Comparison of ENCODE assay signal across 10 cellular contexts in genomic region chr1:183164350-183164749, GRCh38. TPM values are rescaled to one million over a fixed set of nuclear protein-coding genes. Genes with fewer than 3 reads are reported as not detected.
DNase-seq lines count a peak whose midpoint lies in the region; ATAC-seq and TF ChIP-seq lines count a peak whose summit lies in the region.
"Had no signal": no experiment of that assay in that cellular context is flagged by ENCODE, and none has a peak within 500 bp of the region (broad histone marks: within the 10 kb centered on the region; RNA-seq: fewer than 3 reads in every experiment).

No MANE protein-coding gene starts in this region.

- H3K4me3 ChIP-seq in mammary epithelial cell (replicated peaks in 1 of 3; ENCODE audit: insufficient read depth in 1 of 3, low read depth in 2 of 3, low read length in 3 of 3) (no peak overlapping the region), kidney epithelial cell (ENCODE audit: low read depth, low read length) (no peak overlapping the region)

- dilution Hi-C loops in mammary epithelial cell (cut with HindIII; ENCODE audit: low sequenced_read_pairs): no loop called here

- CTCF ChIA-PET in mammary epithelial cell (lab: Charles Lee; ENCODE audit: low non-redundant PET): no interaction called here

- peak overlapping the region; percentile 100 for H3K27ac ChIP-seq in mammary epithelial cell (ENCODE audit: insufficient read depth, low read depth, low read length)
- H3K27ac ChIP-seq: KMS-11 had no signal

- no peaks in the 10 kb centered on the region for H3K79me2 ChIP-seq in mammary epithelial cell (ENCODE audit: insufficient read depth, low read length)

- no peak for TF ChIP-seq CTCF in mammary epithelial cell (conservative IDR thresholded peaks at IDR 0.05 in 1 of 2, IDR thresholded peaks at IDR 0.05 in 1 of 2; ENCODE audit: extremely low read depth in 1 of 2, insufficient read depth in 1 of 2, low read depth in 1 of 2, low read length in 2 of 2)
- TF ChIP-seq CTCF in kidney epithelial cell (IDR thresholded peaks at IDR 0.05; ENCODE audit: insufficient read depth, low read length, poor library complexity, severe bottlenecking): no peak

- intact Hi-C loops in mammary epithelial cell (cut with micrococcal nuclease): loop anchor here (2.0 kb wide), 2 partner anchors 16 to 26 kb away; no protein-coding TSS in a partner anchor
- intact Hi-C loops in cardiac septum (cut with DNase I): no loop called here

- DNase-seq in AG08396 (ENCODE audit: low spot score) (peak; percentile 59), mammary epithelial cell (peak; percentile 94), kidney epithelial cell (ENCODE audit: low read depth) (peak; percentile 91), cardiac septum (ENCODE audit: low spot score) (no peak)
- DNase-seq: NCI-H446 had no signal

- H3K27me3 ChIP-seq in mammary epithelial cell (ENCODE audit: insufficient read depth, low read length): no peaks in the 10 kb centered on the region
- H3K27me3 ChIP-seq in kidney epithelial cell (ENCODE audit: control insufficient read depth, insufficient read depth, low read length): no peaks in the 10 kb centered on the region

- peak overlapping the region; percentile 74 for H3K4me2 ChIP-seq in mammary epithelial cell (ENCODE audit: insufficient read depth, low read depth, low read length)
- H3K4me2 ChIP-seq: KMS-11 had no signal

- peaks cover 56% of the 10 kb centered on the region for H3K4me1 ChIP-seq in mammary epithelial cell (ENCODE audit: insufficient read depth, low read length)

- no peak overlapping the region for H2AFZ ChIP-seq in mammary epithelial cell (ENCODE audit: low read depth, low read length)

- no peaks in the 10 kb centered on the region for H3K9me3 ChIP-seq in mammary epithelial cell (replicated peaks; ENCODE audit: insufficient read depth, low read length)

- peak; percentile 31 for TF ChIP-seq RAD21 in Ishikawa (IDR thresholded peaks at IDR 0.05; ENCODE audit: low read depth)

- peak; percentile 91 for TF ChIP-seq EP300 in Ishikawa (IDR thresholded peaks at IDR 0.05; ENCODE audit: borderline replicate concordance)

- WGBS in mammary epithelial cell (ENCODE audit: low coverage, missing lambda C conversion rate): no CpG with 5 or more reads among the region's 1 CpG

- ATAC-seq in GM18867 (IDR thresholded peaks at IDR 0.05; ENCODE audit: unreplicated experiment): no peak
- ATAC-seq in HG03108 (IDR thresholded peaks at IDR 0.05; ENCODE audit: unreplicated experiment): no peak
- ATAC-seq in HG03521 (IDR thresholded peaks at IDR 0.05; ENCODE audit: unreplicated experiment): no peak

- BruUV-seq in mammary epithelial cell (replicated peaks; lab: Mats Ljungman, UMichigan): no TSS peak

- H3K9ac ChIP-seq in mammary epithelial cell (ENCODE audit: insufficient read depth, low read length): peak overlapping the region; percentile 96
- H3K9ac ChIP-seq: KMS-11 had no signal

- no peaks in the 10 kb centered on the region for H4K20me1 ChIP-seq in mammary epithelial cell (ENCODE audit: insufficient read depth, low read length)

- in situ Hi-C loops in mammary epithelial cell (cut with MboI; ENCODE audit: low sequenced_read_pairs in 2 of 2): no loop called here

- H3K36me3 ChIP-seq in mammary epithelial cell (ENCODE audit: insufficient read depth, low read length) (no peaks in the 10 kb centered on the region), kidney epithelial cell (ENCODE audit: control insufficient read depth, insufficient read depth, low read length) (no peaks in the 10 kb centered on the region)

TF ChIP-seq in Ishikawa, 13 proteins besides CTCF, POLR2A, EP300 and RAD21:
- TF ChIP-seq ZBTB7A (IDR thresholded peaks at IDR 0.05; ENCODE audit: low read depth) (no peak), FOXM1 (IDR thresholded peaks at IDR 0.05; ENCODE audit: borderline replicate concordance, low read depth) (peak; percentile 72; the same call in 1 of the 2 replicates), MAX (IDR thresholded peaks at IDR 0.05) (peak; percentile 45; the same call in 1 of the 2 replicates), USF1 (IDR thresholded peaks at IDR 0.05) (no peak), YY1 (IDR thresholded peaks at IDR 0.05; ENCODE audit: low read depth) (no peak), CEBPB (IDR thresholded peaks at IDR 0.05) (peak; percentile 52; the same call in 1 of the 2 replicates), TAF1 (IDR thresholded peaks at IDR 0.05; ENCODE audit: low read depth) (peak; percentile 31; the same call in 1 of the 2 replicates), TEAD4 (IDR thresholded peaks at IDR 0.05) (peak; percentile 98), CREB1 (IDR thresholded peaks at IDR 0.05; ENCODE audit: low read depth) (no peak), TCF12 (IDR thresholded peaks at IDR 0.05; ENCODE audit: low read depth) (peak; percentile 83), NFIC (IDR thresholded peaks at IDR 0.05) (peak; percentile 69; the same call in 1 of the 2 replicates), REST (IDR thresholded peaks at IDR 0.05; ENCODE audit: low read depth) (no peak), EGR1 (IDR thresholded peaks at IDR 0.05) (peak; percentile 80)

RNA-seq across cellular contexts. Expression of gene LAMC2, which starts 21.7 kb away (rescaled TPM):
- total RNA-seq in mammary epithelial cell (1,000 to 10,000 TPM; 1,201 to 2,277 TPM), kidney epithelial cell (1,180 and 1,184 TPM in 2 replicates), cardiac septum (0.40 TPM)
- polyA plus RNA-seq in mammary epithelial cell: 1,668 TPM
- polyA minus RNA-seq in mammary epithelial cell: 2,109 TPM

Comparison
In these comparisons a context has a peak if more than half of its experiments do, and no peak if none do; other contexts are left out.
1. RNA of gene LAMC2, which starts 21.7 kb away (total RNA-seq): 1,201 to 2,277 TPM in mammary epithelial cell and 1,180 to 1,184 TPM in kidney epithelial cell; 0.40 TPM in cardiac septum (single experiment); every median in the first group is over 100 times any median in the second.